8 cellular contexts compared by ENCODE assay signal in the genomic region with DNA sequence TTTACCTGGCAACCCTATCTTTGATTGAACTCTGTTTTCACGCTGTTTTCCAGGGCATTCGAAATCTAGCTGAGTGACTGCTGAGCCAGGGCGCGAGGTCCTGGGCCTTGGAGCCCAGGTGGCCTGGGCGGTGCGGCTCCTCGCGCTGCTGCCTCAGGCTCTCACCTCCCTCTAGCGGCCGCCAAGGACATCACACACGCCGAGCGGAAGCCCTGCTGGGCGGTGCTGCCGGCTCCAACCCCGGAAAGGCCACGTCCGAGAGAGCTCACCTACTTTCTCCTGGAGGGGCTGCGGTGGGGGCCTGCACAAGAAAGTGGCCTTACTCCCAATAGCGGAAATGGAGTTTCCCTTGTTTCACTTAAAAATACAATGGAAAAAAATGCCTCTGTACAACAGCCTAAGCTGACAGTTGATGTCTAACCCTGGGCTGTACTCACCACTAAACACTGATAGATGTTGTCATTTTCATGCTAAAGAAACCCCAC.
A peak's percentile ranks its signal among the peaks of the same experiment; 100 is the strongest.
DNase-seq lines count a peak whose midpoint lies in the region; ATAC-seq and TF ChIP-seq lines count a peak whose summit lies in the region.

No MANE protein-coding gene starts in this region.

- TF ChIP-seq CTCF in C4-2B (conservative IDR thresholded peaks at IDR 0.05) (peak; percentile 92), coronary artery (IDR thresholded peaks at IDR 0.05) (peak; percentile 83), right lobe of liver (IDR thresholded peaks at IDR 0.05) (peak; percentile 92 to 96 (median 94))

- peak; percentile 100 for ATAC-seq in GM19324 (IDR thresholded peaks at IDR 0.05; ENCODE audit: low FRiP score, unreplicated experiment)
- peak; percentile 100 for ATAC-seq in HG03432 (IDR thresholded peaks at IDR 0.05; ENCODE audit: unreplicated experiment)
- peak; percentile 96 to 99 (median 98) for ATAC-seq in right lobe of liver

- H3K36me3 Mint-ChIP-seq in activated CD4-positive, alpha-beta T cell treated with anti-CD3 and anti-CD28 coated beads, Interleukin-2, amount 10 ng/mL, durations not matched to agents 24 days and 14 days (ENCODE audit: low read depth), result no peaks in the 10 kb centered on the region

- H3K9me3 Mint-ChIP-seq in activated CD4-positive, alpha-beta T cell treated with anti-CD3 and anti-CD28 coated beads, Interleukin-2, amount 10 ng/mL, durations not matched to agents 24 days and 14 days, result no peaks in the 10 kb centered on the region

- no peaks in the 10 kb centered on the region for H3K9me3 ChIP-seq in right lobe of liver

- intact Hi-C loops in activated CD4-positive, alpha-beta T cell treated with anti-CD3 and anti-CD28 coated beads, Interleukin-2, amount 10 ng/mL, durations not matched to agents 24 days and 14 days (cut with micrococcal nuclease), result loop anchor here (5.0 kb wide), 3 partner anchors 78 to 297 kb away; partner anchors contain the start of gene ELOVL4
- intact Hi-C loops in right lobe of liver (cut with DNase I), result loop anchor here in 1 of 2 donors (10.0 kb wide), 1 partner anchor 85 kb away; no protein-coding TSS in a partner anchor

- 0% methylated on average over 20 of the region's 20 CpGs for WGBS in right lobe of liver (ENCODE audit: insufficient coverage, low coverage, low lambda C conversion rate, missing lambda C conversion rate)

- H3K4me3 ChIP-seq in coronary artery (peak overlapping the region; percentile 46), right lobe of liver (peak overlapping the region in 2 of 3 donors; percentile 6 to 37)

- DNase-seq in NCI-H446 treated with DMSO at 0.1 percent for 48 hours (lab: John Stamatoyannopoulos, UW), result peak; percentile 53
- peak; percentile 95 for DNase-seq in activated CD4-positive, alpha-beta T cell treated with anti-CD3 and anti-CD28 coated beads, Interleukin-2, amount 10 ng/mL, durations not matched to agents 24 days and 14 days
- peak; percentile 80 for DNase-seq in coronary artery (ENCODE audit: low spot score)
- DNase-seq in right lobe of liver, result peak; percentile 89 to 93 (median 92)
- DNase-seq in stimulated activated CD4-positive, alpha-beta T cell treated with anti-CD3 and anti-CD28 coated beads, Interleukin-4, amount 100 ng/mL, for 48 hours (ENCODE audit: low read depth in 2 of 2), result peak; percentile 75 to 76

- TF ChIP-seq POLR2A in right lobe of liver (IDR thresholded peaks at IDR 0.05), result peak; percentile 41

- H3K27ac Mint-ChIP-seq in activated CD4-positive, alpha-beta T cell treated with anti-CD3 and anti-CD28 coated beads, Interleukin-2, amount 10 ng/mL, durations not matched to agents 24 days and 14 days, result peak overlapping the region; percentile 37

- peaks cover 10% of the 10 kb centered on the region for H3K4me1 Mint-ChIP-seq in activated CD4-positive, alpha-beta T cell treated with anti-CD3 and anti-CD28 coated beads, Interleukin-2, amount 10 ng/mL, durations not matched to agents 24 days and 14 days

- H3K27me3 Mint-ChIP-seq in activated CD4-positive, alpha-beta T cell treated with anti-CD3 and anti-CD28 coated beads, Interleukin-2, amount 10 ng/mL, durations not matched to agents 24 days and 14 days, result peaks cover 13% of the 10 kb centered on the region

- H3K4me1 ChIP-seq in right lobe of liver, result peaks cover 0 to 23% (median 9%) of the 10 kb centered on the region in 4 donors

- H3K27me3 ChIP-seq in right lobe of liver, result no peaks in the 10 kb centered on the region

- no peaks in the 10 kb centered on the region for H3K36me3 ChIP-seq in right lobe of liver

- no peak overlapping the region for H3K27ac ChIP-seq in C4-2B
- H3K27ac ChIP-seq in coronary artery, result no peak overlapping the region
- peak overlapping the region in 2 of 3 donors; percentile 64 to 66 for H3K27ac ChIP-seq in right lobe of liver

- peak overlapping the region; percentile 67 for H3K4me3 Mint-ChIP-seq in activated CD4-positive, alpha-beta T cell treated with anti-CD3 and anti-CD28 coated beads, Interleukin-2, amount 10 ng/mL, durations not matched to agents 24 days and 14 days

Comparison
In these comparisons a context has a peak if more than half of its experiments do, and no peak if none do; other contexts are left out.
1. H3K27ac ChIP-seq: peak in right lobe of liver (2 of 3); none in C4-2B (single experiment) and coronary artery (0 of 2).
2. Peak in every context shown above with its lines, with median percentiles within 50 percentile points of each other: CTCF ChIP-seq, ATAC-seq and DNase-seq.